ENCODE assay signal across 26 cellular contexts in genomic region chr7:79949778-79950177, GRCh38.
"Had no signal": no experiment of that assay in that cellular context is flagged by ENCODE, and none has a peak within 500 bp of the region (broad histone marks: within the 10 kb centered on the region; RNA-seq: fewer than 3 reads in every experiment).

No MANE protein-coding gene starts in this region.

- H3K9me3 ChIP-seq: ascending aorta, lower lobe of right lung had no signal

- H3K4me1 ChIP-seq: ascending aorta, left lung, lower lobe of right lung, right atrium auricular region, tibial nerve had no signal

- H3K4me3 Mint-ChIP-seq: activated CD4-positive, alpha-beta memory T cell treated with anti-CD3 and anti-CD28 coated beads for 36 hours; activated CD4-positive, alpha-beta T cell treated with anti-CD3 and anti-CD28 coated beads, Interleukin-2, amount 10 ng/mL, durations not matched to agents 24 days and 14 days; activated naive CD4-positive, alpha-beta T cell treated with anti-CD3 and anti-CD28 coated beads, Interleukin-2, amount 10 ng/mL, durations not matched to agents 7 days and 5 days; activated naive CD8-positive, alpha-beta T cell treated with anti-CD3 and anti-CD28 coated beads, Interleukin-2, amount 10 ng/mL, durations not matched to agents 7 days and 5 days; activated T-cell treated with anti-CD3 and anti-CD28 coated beads, Interleukin-2, amount 50 U/mL, for 24 hours; brain; effector memory CD8-positive, alpha-beta T cell; naive thymus-derived CD8-positive, alpha-beta T cell; neural crest cell had no signal

- H3K27ac ChIP-seq: ascending aorta, cardiac muscle cell, coronary artery, left lung, lower lobe of right lung, right atrium auricular region, tibial nerve had no signal

- H3K27ac Mint-ChIP-seq: activated CD4-positive, alpha-beta memory T cell treated with anti-CD3 and anti-CD28 coated beads for 36 hours; activated CD4-positive, alpha-beta T cell treated with anti-CD3 and anti-CD28 coated beads, Interleukin-2, amount 10 ng/mL, durations not matched to agents 24 days and 14 days; activated naive CD4-positive, alpha-beta T cell treated with anti-CD3 and anti-CD28 coated beads, Interleukin-2, amount 10 ng/mL, durations not matched to agents 7 days and 5 days; activated naive CD8-positive, alpha-beta T cell treated with anti-CD3 and anti-CD28 coated beads, Interleukin-2, amount 10 ng/mL, durations not matched to agents 7 days and 5 days; activated T-cell treated with anti-CD3 and anti-CD28 coated beads, Interleukin-2, amount 50 U/mL, for 24 hours; brain; effector memory CD8-positive, alpha-beta T cell; naive thymus-derived CD8-positive, alpha-beta T cell had no signal

- H3K36me3 Mint-ChIP-seq: activated CD4-positive, alpha-beta memory T cell treated with anti-CD3 and anti-CD28 coated beads for 36 hours; activated naive CD4-positive, alpha-beta T cell treated with anti-CD3 and anti-CD28 coated beads, Interleukin-2, amount 10 ng/mL, durations not matched to agents 7 days and 5 days; activated naive CD8-positive, alpha-beta T cell treated with anti-CD3 and anti-CD28 coated beads, Interleukin-2, amount 10 ng/mL, durations not matched to agents 7 days and 5 days; brain had no signal

- H3K27me3 Mint-ChIP-seq: activated CD4-positive, alpha-beta memory T cell treated with anti-CD3 and anti-CD28 coated beads for 36 hours; activated CD4-positive, alpha-beta T cell treated with anti-CD3 and anti-CD28 coated beads, Interleukin-2, amount 10 ng/mL, durations not matched to agents 24 days and 14 days; activated naive CD4-positive, alpha-beta T cell treated with anti-CD3 and anti-CD28 coated beads, Interleukin-2, amount 10 ng/mL, durations not matched to agents 7 days and 5 days; activated naive CD8-positive, alpha-beta T cell treated with anti-CD3 and anti-CD28 coated beads, Interleukin-2, amount 10 ng/mL, durations not matched to agents 7 days and 5 days; activated T-cell treated with anti-CD3 and anti-CD28 coated beads, Interleukin-2, amount 50 U/mL, for 24 hours; brain; effector memory CD8-positive, alpha-beta T cell had no signal

- H3K4me3 ChIP-seq: ascending aorta, cardiac muscle cell, coronary artery, left lung, lower lobe of right lung, right atrium auricular region, tibial nerve had no signal

- H3K9me3 Mint-ChIP-seq: activated CD4-positive, alpha-beta T cell treated with anti-CD3 and anti-CD28 coated beads, Interleukin-2, amount 10 ng/mL, durations not matched to agents 24 days and 14 days had no signal

- H3K4me1 Mint-ChIP-seq: activated CD4-positive, alpha-beta T cell treated with anti-CD3 and anti-CD28 coated beads, Interleukin-2, amount 10 ng/mL, durations not matched to agents 24 days and 14 days; activated naive CD4-positive, alpha-beta T cell treated with anti-CD3 and anti-CD28 coated beads, Interleukin-2, amount 10 ng/mL, durations not matched to agents 7 days and 5 days; activated naive CD8-positive, alpha-beta T cell treated with anti-CD3 and anti-CD28 coated beads, Interleukin-2, amount 10 ng/mL, durations not matched to agents 7 days and 5 days; brain had no signal

- H3K27me3 ChIP-seq: ascending aorta, cardiac muscle cell, left lung, right atrium auricular region, tibial nerve had no signal

- H3K36me3 ChIP-seq: ascending aorta, cardiac muscle cell, left lung, lower lobe of right lung, right atrium auricular region, tibial nerve had no signal

- DNase-seq: activated CD4-positive, alpha-beta memory T cell treated with anti-CD3 and anti-CD28 coated beads for 36 hours; activated CD4-positive, alpha-beta T cell treated with anti-CD3 and anti-CD28 coated beads, Interleukin-2, amount 10 ng/mL, durations not matched to agents 24 days and 14 days; activated CD4-positive, CD25-positive, alpha-beta regulatory T cell treated with anti-CD3 and anti-CD28 coated beads, Interleukin-2, amount 50 U/mL, for 72 hours; activated CD8-positive, alpha-beta memory T cell treated with anti-CD3 and anti-CD28 coated beads, Interleukin-2, amount 50 U/mL, for 4 hours; activated gamma-delta T cell; activated naive CD4-positive, alpha-beta T cell treated with anti-CD3 and anti-CD28 coated beads, Interleukin-2, amount 10 ng/mL, durations not matched to agents 7 days and 5 days; activated naive CD8-positive, alpha-beta T cell treated with anti-CD3 and anti-CD28 coated beads, Interleukin-2, amount 10 ng/mL, durations not matched to agents 7 days and 5 days; activated T-cell treated with anti-CD3 and anti-CD28 coated beads, Interleukin-2, amount 50 U/mL, for 24 hours; cerebellar nuclear complex; effector memory CD8-positive, alpha-beta T cell; glutamatergic neuron; left lung; lower lobe of right lung; mesenchymal stem cell; naive thymus-derived CD8-positive, alpha-beta T cell; occipital lobe; stimulated activated CD4-positive, alpha-beta T cell treated with anti-CD3 and anti-CD28 coated beads, Interleukin-15, amount 100 ng/mL, for 24 hours; stimulated activated CD4-positive, alpha-beta T cell treated with anti-CD3 and anti-CD28 coated beads, Interleukin-2, amount 100 ng/mL, for 24 hours; stimulated activated naive CD4-positive, alpha-beta T cell treated with Interleukin-2 at 50 U/mL for 16 hours had no signal

- ATAC-seq: effector memory CD8-positive, alpha-beta T cell; left lung; lower lobe of right lung; naive thymus-derived CD8-positive, alpha-beta T cell had no signal
